ENCODE assay signal across 5 cellular contexts in genomic region chr1:109091196-109092193, GRCh38. TPM values are rescaled to one million over a fixed set of nuclear protein-coding genes. Genes with fewer than 3 reads are reported as not detected.
DNase-seq lines count a peak whose midpoint lies in the region; ATAC-seq and TF ChIP-seq lines count a peak whose summit lies in the region.

No MANE protein-coding gene starts in this region.

- TF ChIP-seq CTCF in dorsolateral prefrontal cortex (IDR thresholded peaks at IDR 0.05 in 54 of 56, conservative IDR thresholded peaks at IDR 0.05 in 2 of 56; ENCODE audit: low read depth in 1 of 56, partially characterized antibody in 56 of 56) (no peak), retinal pigment epithelial cell (conservative IDR thresholded peaks at IDR 0.05; ENCODE audit: low read depth, low read length) (no peak)

- intact Hi-C loops in dorsolateral prefrontal cortex (cut with DNase I): loop anchor here in 1 of 2 donors (1.0 kb wide), 1 partner anchor 8 kb away; no protein-coding TSS in a partner anchor

- ATAC-seq in GM21367 (IDR thresholded peaks at IDR 0.05; ENCODE audit: unreplicated experiment): peak; percentile 32

- peak overlapping the region; percentile 90 to 99 (median 98) for H3K27ac ChIP-seq in dorsolateral prefrontal cortex

- DNase-seq in M059J (ENCODE audit: low read depth) (peak; percentile 71), dorsolateral prefrontal cortex (no peak), retinal pigment epithelial cell (ENCODE audit: low read depth) (no peak), hippocampal formation (lab: John Stamatoyannopoulos, UW) (no peak)

- no peaks in the 10 kb centered on the region for H3K27me3 ChIP-seq in dorsolateral prefrontal cortex

- H3K4me3 ChIP-seq in dorsolateral prefrontal cortex (peak overlapping the region; percentile 56 to 99 (median 87)), retinal pigment epithelial cell (ENCODE audit: low read length) (peak overlapping the region; percentile 93)

RNA-seq across cellular contexts. Expression of gene TMEM167B, which starts 0.9 kb away (rescaled TPM):
- 38.5 and 44.8 TPM in 2 replicates for total RNA-seq in M059J (2014; rRNA removed; shearing (Covaris generic))
- total RNA-seq in dorsolateral prefrontal cortex: 10 to 100 TPM; 38.9 to 69.5 (median 53.9) TPM

RNA-seq across cellular contexts. Expression of gene TAF13, which starts 15.7 kb away (rescaled TPM):
- total RNA-seq in M059J (2014; rRNA removed; shearing (Covaris generic)): 73.4 and 97.8 TPM in 2 replicates
- total RNA-seq in dorsolateral prefrontal cortex: 10 to 100 TPM; 41.9 to 89.0 (median 66.0) TPM

RNA-seq across cellular contexts. Expression of gene ELAPOR1, which starts 22.4 kb away (rescaled TPM):
- 0.84 and 1.1 TPM in 2 replicates for total RNA-seq in M059J (2014; rRNA removed; shearing (Covaris generic))
- total RNA-seq in dorsolateral prefrontal cortex: 10 to 100 TPM; 19.9 to 67.6 (median 43.1) TPM

RNA-seq across cellular contexts. Expression of gene WDR47, which starts 49.6 kb away (rescaled TPM):
- 11.0 and 14.6 TPM in 2 replicates for total RNA-seq in M059J (2014; rRNA removed; shearing (Covaris generic))
- total RNA-seq in dorsolateral prefrontal cortex: 100 to 1,000 TPM in 100 of 120 experiments, 10 to 100 TPM in 20; 66.3 to 166 (median 128) TPM

Comparison
In these comparisons a context has a peak if more than half of its experiments do, and no peak if none do; other contexts are left out.
1. RNA of gene ELAPOR1, which starts 22.4 kb away (total RNA-seq): 19.9 to 67.6 TPM in dorsolateral prefrontal cortex; 0.84 to 1.1 TPM in M059J; every median in the first group is over 10 times any median in the second.